ENCODE assay signal across 11 cellular contexts in the genomic region with DNA sequence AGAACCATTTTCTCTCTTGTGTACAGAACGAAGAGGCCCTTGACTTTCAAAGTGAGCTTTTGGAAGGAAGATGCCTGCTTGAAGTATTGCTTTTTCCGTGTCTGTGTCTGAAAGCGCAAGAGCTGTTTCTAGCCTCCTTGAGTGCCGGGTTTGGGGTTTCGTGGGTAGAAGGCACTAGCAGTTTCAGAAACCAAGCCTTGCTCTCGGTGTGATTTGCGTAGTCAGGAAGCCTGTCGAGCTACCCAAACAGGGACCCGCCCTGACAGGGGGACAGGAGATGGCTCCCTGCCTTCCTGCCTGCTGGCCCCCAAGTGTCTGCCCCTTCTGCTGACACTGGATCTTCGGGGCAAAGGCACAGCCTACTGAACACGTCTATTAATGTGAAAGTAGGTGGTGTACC.
A peak's percentile ranks its signal among the peaks of the same experiment; 100 is the strongest.
DNase-seq lines count a peak whose midpoint lies in the region; ATAC-seq lines count a peak whose summit lies in the region.
"Had no signal": no experiment of that assay in that cellular context is flagged by ENCODE, and none has a peak within 500 bp of the region (broad histone marks: within the 10 kb centered on the region; RNA-seq: fewer than 3 reads in every experiment).

No MANE protein-coding gene starts in this region.

- ATAC-seq in GM21360 (IDR thresholded peaks at IDR 0.05; ENCODE audit: unreplicated experiment) = peak; percentile 82
- ATAC-seq: esophagus mucosa had no signal

- DNase-seq in T-helper 2 cell (peak in 4 of 5 experiments; percentile 16 to 97 (median 64)), NCI-H2171 (lab: John Stamatoyannopoulos, UW) (no peak), NCI-H524 (lab: John Stamatoyannopoulos, UW) (no peak), posterior vena cava (ENCODE audit: low spot score) (no peak), AML-193 (lab: John Stamatoyannopoulos, UW) (no peak)
- DNase-seq in activated naive CD4-positive, alpha-beta T cell treated with anti-CD3 and anti-CD28 coated beads, Interleukin-2, amount 10 ng/mL, durations not matched to agents 7 days and 5 days = peak; percentile 84
- peak; percentile 20 for DNase-seq in stimulated activated CD8-positive, alpha-beta memory T cell treated with anti-CD3 and anti-CD28 coated beads, Interleukin-12 subunit alpha, Interleukin-12 subunit beta, amount 100 ng/mL, for 1 hour (ENCODE audit: low read depth)
- DNase-seq: mesenchymal stem cell, NCI-H1105 had no signal

- peak overlapping the region; percentile 93 for H3K27ac Mint-ChIP-seq in activated naive CD4-positive, alpha-beta T cell treated with anti-CD3 and anti-CD28 coated beads, Interleukin-2, amount 10 ng/mL, durations not matched to agents 7 days and 5 days

- intact Hi-C loops in posterior vena cava (cut with DNase I) = no loop called here

- peaks cover 5% of the 10 kb centered on the region for H3K36me3 Mint-ChIP-seq in activated naive CD4-positive, alpha-beta T cell treated with anti-CD3 and anti-CD28 coated beads, Interleukin-2, amount 10 ng/mL, durations not matched to agents 7 days and 5 days

- H3K4me3 Mint-ChIP-seq in activated naive CD4-positive, alpha-beta T cell treated with anti-CD3 and anti-CD28 coated beads, Interleukin-2, amount 10 ng/mL, durations not matched to agents 7 days and 5 days = peak overlapping the region; percentile 45

- peaks cover 2% of the 10 kb centered on the region for H3K9me3 Mint-ChIP-seq in activated naive CD4-positive, alpha-beta T cell treated with anti-CD3 and anti-CD28 coated beads, Interleukin-2, amount 10 ng/mL, durations not matched to agents 7 days and 5 days

- H3K27me3 Mint-ChIP-seq in activated naive CD4-positive, alpha-beta T cell treated with anti-CD3 and anti-CD28 coated beads, Interleukin-2, amount 10 ng/mL, durations not matched to agents 7 days and 5 days = peaks cover 60% of the 10 kb centered on the region

- peaks cover 82% of the 10 kb centered on the region for H3K4me1 Mint-ChIP-seq in activated naive CD4-positive, alpha-beta T cell treated with anti-CD3 and anti-CD28 coated beads, Interleukin-2, amount 10 ng/mL, durations not matched to agents 7 days and 5 days

- CTCF ChIA-PET in activated naive CD4-positive, alpha-beta T cell treated with anti-CD3 and anti-CD28 coated beads, Interleukin-2, amount 10 ng/mL, durations not matched to agents 7 days and 5 days (lab: Charles Lee) = interaction anchor here (0.8 to 1.0 kb wide), 2 partner anchors 9 to 16 kb away, joined by 3 to 4 read pairs; no protein-coding TSS in a partner anchor

Comparison
In these comparisons a context has a peak if more than half of its experiments do, and no peak if none do; other contexts are left out.
1. DNase-seq: peak in T-helper 2 cell (4 of 5), activated naive CD4-positive, alpha-beta T cell treated with anti-CD3 and anti-CD28 coated beads, Interleukin-2, amount 10 ng/mL, durations not matched to agents 7 days and 5 days (single experiment) and stimulated activated CD8-positive, alpha-beta memory T cell treated with anti-CD3 and anti-CD28 coated beads, Interleukin-12 subunit alpha, Interleukin-12 subunit beta, amount 100 ng/mL, for 1 hour (single experiment); none in NCI-H2171 (single experiment), NCI-H524 (0 of 2), posterior vena cava (single experiment) and AML-193 (0 of 2).